19 cellular contexts compared by ENCODE assay signal in the genomic region with DNA sequence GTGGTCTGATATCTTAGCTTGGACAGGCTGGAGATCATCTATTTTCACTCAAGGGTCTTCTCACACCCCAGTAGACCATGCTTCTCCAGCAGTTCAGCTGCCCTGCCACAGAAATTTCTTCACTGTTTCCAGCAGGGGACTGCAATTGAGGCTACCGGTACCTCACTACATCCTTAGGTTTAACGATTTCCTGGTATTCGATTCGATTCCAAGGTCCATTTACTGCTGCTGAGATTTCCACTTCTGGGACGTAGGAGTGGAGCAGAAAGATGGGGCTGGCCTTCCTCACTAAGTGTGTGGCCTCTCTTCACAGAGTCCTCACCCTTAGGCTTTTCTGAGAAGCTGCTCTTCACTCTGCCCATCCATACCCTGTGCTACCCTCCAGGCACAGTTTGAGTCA. TPM values are rescaled to one million over a fixed set of nuclear protein-coding genes. Genes with fewer than 3 reads are reported as not detected.
DNase-seq lines count a peak whose midpoint lies in the region; ATAC-seq and TF ChIP-seq lines count a peak whose summit lies in the region.
"Had no signal": no experiment of that assay in that cellular context is flagged by ENCODE, and none has a peak within 500 bp of the region (broad histone marks: within the 10 kb centered on the region; RNA-seq: fewer than 3 reads in every experiment).

No MANE protein-coding gene starts in this region.

- no peak for ATAC-seq in activated CD8-positive, alpha-beta T cell treated with anti-CD3 and anti-CD28 coated beads, Interleukin-2, amount 10 ng/mL, durations not matched to agents 7 days and 5 days
- ATAC-seq: GM12878 had no signal

- H3K27me3 Mint-ChIP-seq in MCF 10A (ENCODE audit: insufficient read depth, unreplicated experiment) (no peaks in the 10 kb centered on the region), neural crest cell (ENCODE audit: low read depth) (no peaks in the 10 kb centered on the region)
- no peaks in the 10 kb centered on the region for H3K27me3 Mint-ChIP-seq in activated CD8-positive, alpha-beta T cell treated with anti-CD3 and anti-CD28 coated beads, Interleukin-2, amount 10 ng/mL, durations not matched to agents 7 days and 5 days (ENCODE audit: low read depth)
- H3K27me3 Mint-ChIP-seq: CD4-positive, alpha-beta memory T cell had no signal

- POLR2A ChIA-PET in MCF 10A (lab: Yijun Ruan, JAX): interaction anchor here (0.6 kb wide), 1 partner anchor 310 kb away, joined by 4 read pairs; no protein-coding TSS in a partner anchor
- POLR2A ChIA-PET in activated CD8-positive, alpha-beta T cell treated with anti-CD3 and anti-CD28 coated beads, Interleukin-2, amount 10 ng/mL, durations not matched to agents 7 days and 5 days (lab: Charles Lee): no interaction called here

- no peak for TF ChIP-seq POLR2A in breast epithelium (IDR thresholded peaks at IDR 0.05)

- H3K36me3 ChIP-seq in breast epithelium: no peaks in the 10 kb centered on the region
- H3K36me3 ChIP-seq: BLaER1 had no signal

- intact Hi-C loops in MCF 10A (cut with micrococcal nuclease) (no loop called here), breast epithelium (cut with DNase I; ENCODE audit: low total_unique reads) (no loop called here)

- H3K36me3 Mint-ChIP-seq in MCF 10A (ENCODE audit: insufficient read depth, unreplicated experiment): peaks cover 4% of the 10 kb centered on the region
- peaks cover 2% of the 10 kb centered on the region for H3K36me3 Mint-ChIP-seq in neural crest cell (ENCODE audit: low read depth)
- peaks cover 14% of the 10 kb centered on the region for H3K36me3 Mint-ChIP-seq in activated CD8-positive, alpha-beta T cell treated with anti-CD3 and anti-CD28 coated beads, Interleukin-2, amount 10 ng/mL, durations not matched to agents 7 days and 5 days (ENCODE audit: low read depth)

- H3K4me3 Mint-ChIP-seq in MCF 10A (ENCODE audit: unreplicated experiment): no peak overlapping the region
- no peak overlapping the region for H3K4me3 Mint-ChIP-seq in neural crest cell
- no peak overlapping the region for H3K4me3 Mint-ChIP-seq in activated CD8-positive, alpha-beta T cell treated with anti-CD3 and anti-CD28 coated beads, Interleukin-2, amount 10 ng/mL, durations not matched to agents 7 days and 5 days
- H3K4me3 Mint-ChIP-seq: CD14-positive monocyte; CD4-positive, alpha-beta memory T cell; H9 had no signal

- H3K27ac ChIP-seq in breast epithelium (no peak overlapping the region), coronary artery (no peak overlapping the region)
- H3K27ac ChIP-seq: BLaER1 had no signal

- no peaks in the 10 kb centered on the region for H3K27me3 ChIP-seq in breast epithelium
- H3K27me3 ChIP-seq: BLaER1 had no signal

- no peak for TF ChIP-seq CTCF in MCF 10A (IDR thresholded peaks at IDR 0.05; ENCODE audit: unreplicated experiment)
- TF ChIP-seq CTCF in breast epithelium (IDR thresholded peaks at IDR 0.05): no peak
- no peak for TF ChIP-seq CTCF in coronary artery (IDR thresholded peaks at IDR 0.05)
- TF ChIP-seq CTCF in neural crest cell (conservative IDR thresholded peaks at IDR 0.05): no peak

- no peaks in the 10 kb centered on the region for H3K4me1 ChIP-seq in breast epithelium

- no peaks in the 10 kb centered on the region for H3K9me3 Mint-ChIP-seq in MCF 10A (ENCODE audit: unreplicated experiment)
- no peaks in the 10 kb centered on the region for H3K9me3 Mint-ChIP-seq in neural crest cell
- no peaks in the 10 kb centered on the region for H3K9me3 Mint-ChIP-seq in activated CD8-positive, alpha-beta T cell treated with anti-CD3 and anti-CD28 coated beads, Interleukin-2, amount 10 ng/mL, durations not matched to agents 7 days and 5 days (ENCODE audit: insufficient read depth)
- H3K9me3 Mint-ChIP-seq: CD4-positive, alpha-beta memory T cell; H9 had no signal

- DNase-seq in MCF 10A (ENCODE audit: unreplicated experiment) (no peak), breast epithelium (ENCODE audit: low spot score in 2 of 2) (no peak), coronary artery (ENCODE audit: low spot score) (peak; percentile 16), neural crest cell (ENCODE audit: low read depth, low spot score) (no peak), NCI-H526 (lab: John Stamatoyannopoulos, UW) (no peak), NCI-H82 (lab: John Stamatoyannopoulos, UW) (no peak)
- no peak for DNase-seq in activated CD8-positive, alpha-beta T cell treated with anti-CD3 and anti-CD28 coated beads, Interleukin-2, amount 10 ng/mL, durations not matched to agents 7 days and 5 days
- DNase-seq: 8988T; CD4-positive, alpha-beta memory T cell; DMS79 treated with DMSO at 0.1 percent for 48 hours; EL; H9 had no signal

- H3K4me1 Mint-ChIP-seq in MCF 10A (ENCODE audit: insufficient read depth, unreplicated experiment): peaks cover 6% of the 10 kb centered on the region
- H3K4me1 Mint-ChIP-seq in neural crest cell: peaks cover under 1% of the 10 kb centered on the region
- H3K4me1 Mint-ChIP-seq in activated CD8-positive, alpha-beta T cell treated with anti-CD3 and anti-CD28 coated beads, Interleukin-2, amount 10 ng/mL, durations not matched to agents 7 days and 5 days (ENCODE audit: low read depth): peaks cover 25% of the 10 kb centered on the region
- H3K4me1 Mint-ChIP-seq: H9 had no signal

- BruUV-seq in MCF 10A (replicated peaks; lab: Mats Ljungman, UMichigan): no TSS peak

- H3K4me3 ChIP-seq in breast epithelium: no peak overlapping the region
- H3K4me3 ChIP-seq in coronary artery: no peak overlapping the region
- H3K4me3 ChIP-seq: BLaER1, GM12878 had no signal

- no peaks in the 10 kb centered on the region for H3K9me3 ChIP-seq in breast epithelium
- H3K9me3 ChIP-seq: BLaER1 had no signal

- peak overlapping the region; percentile 57 for H3K27ac Mint-ChIP-seq in MCF 10A (ENCODE audit: low read depth, unreplicated experiment)
- peak overlapping the region; percentile 83 for H3K27ac Mint-ChIP-seq in neural crest cell (ENCODE audit: unreplicated experiment)
- H3K27ac Mint-ChIP-seq in activated CD8-positive, alpha-beta T cell treated with anti-CD3 and anti-CD28 coated beads, Interleukin-2, amount 10 ng/mL, durations not matched to agents 7 days and 5 days: no peak overlapping the region
- H3K27ac Mint-ChIP-seq: H9 had no signal

- CTCF ChIA-PET in MCF 10A (lab: Yijun Ruan, JAX): no interaction called here
- CTCF ChIA-PET in activated CD8-positive, alpha-beta T cell treated with anti-CD3 and anti-CD28 coated beads, Interleukin-2, amount 10 ng/mL, durations not matched to agents 7 days and 5 days (lab: Charles Lee): no interaction called here

RNA-seq across cellular contexts. Expression of a gene that starts 6.2 kb away (rescaled TPM):
- total RNA-seq in MCF 10A (2022) (32.1 and 32.6 TPM in 2 replicates), breast epithelium (10 to 100 TPM; 25.3 to 34.7 (median 33.8) TPM), neural crest cell (49.8 and 50.6 TPM in 2 replicates)
- total RNA-seq in activated CD8-positive, alpha-beta T cell treated with anti-CD3 and anti-CD28 coated beads, Interleukin-2, amount 10 ng/mL, durations not matched to agents 7 days and 5 days: 10 to 100 TPM; 47.0 to 55.2 TPM

RNA-seq across cellular contexts. Expression of a gene that starts 6.2 kb away (rescaled TPM):
- total RNA-seq in MCF 10A (2022) (42.1 and 46.4 TPM in 2 replicates), breast epithelium (10 to 100 TPM; 23.4 to 38.0 (median 36.6) TPM), neural crest cell (68.7 and 71.9 TPM in 2 replicates)
- total RNA-seq in activated CD8-positive, alpha-beta T cell treated with anti-CD3 and anti-CD28 coated beads, Interleukin-2, amount 10 ng/mL, durations not matched to agents 7 days and 5 days: 10 to 100 TPM; 17.3 to 17.9 TPM

RNA-seq across cellular contexts. Expression of a gene that starts 26.6 kb away (rescaled TPM):
- total RNA-seq in MCF 10A (2022) (29.3 TPM in 2 replicates), breast epithelium (100 to 1,000 TPM in 1 of 3 donors, 10 to 100 TPM in 2; 89.1 to 102 (median 96.0) TPM), neural crest cell (86.5 and 88.7 TPM in 2 replicates)
- total RNA-seq in activated CD8-positive, alpha-beta T cell treated with anti-CD3 and anti-CD28 coated beads, Interleukin-2, amount 10 ng/mL, durations not matched to agents 7 days and 5 days: 10 to 100 TPM; 58.5 to 60.9 TPM

RNA-seq across cellular contexts. Expression of a gene that starts 30.5 kb away (rescaled TPM):
- total RNA-seq in MCF 10A (2022): not detected in 2 replicates
- total RNA-seq in breast epithelium: under 1 TPM in 1 of 3 donors, not detected in 2; under 0.01 TPM
- total RNA-seq in neural crest cell: not detected in 2 replicates
- total RNA-seq in activated CD8-positive, alpha-beta T cell treated with anti-CD3 and anti-CD28 coated beads, Interleukin-2, amount 10 ng/mL, durations not matched to agents 7 days and 5 days: not detected
- total RNA-seq: A673; CD4-positive, alpha-beta memory T cell; G401; GM12878; H1; H9; HT-29 had no signal

RNA-seq across cellular contexts. Expression of a gene that starts 31.9 kb away (rescaled TPM):
- total RNA-seq in MCF 10A (2022) (not detected in 2 replicates), breast epithelium (not detected), neural crest cell (not detected in 2 replicates)
- total RNA-seq in activated CD8-positive, alpha-beta T cell treated with anti-CD3 and anti-CD28 coated beads, Interleukin-2, amount 10 ng/mL, durations not matched to agents 7 days and 5 days: not detected
- total RNA-seq: A673; CD4-positive, alpha-beta memory T cell; G401; GM12878; H1; H9; HT-29 had no signal
